In genomic region chr2:71513721-71514120, GRCh38 we compare ENCODE assay signal across 9 cellular contexts.
"Had no signal": no experiment of that assay in that cellular context is flagged by ENCODE, and none has a peak within 500 bp of the region (broad histone marks: within the 10 kb centered on the region; RNA-seq: fewer than 3 reads in every experiment).

No MANE protein-coding gene starts in this region.

- H3K36me3 Mint-ChIP-seq: IgD-negative memory B cell had no signal

- H3K27ac Mint-ChIP-seq: HFFc6, IgD-negative memory B cell had no signal

- H3K4me3 Mint-ChIP-seq: HFFc6, IgD-negative memory B cell had no signal

- H3K4me3 ChIP-seq: GM23248, HAP-1, K562 had no signal

- H3K4me1 ChIP-seq: HAP-1 had no signal

- H3K9me3 Mint-ChIP-seq: HFFc6, IgD-negative memory B cell had no signal

- ATAC-seq: HCT116, K562 had no signal

- H3K9me3 ChIP-seq: HAP-1 had no signal

- DNase-seq: GM23248, GOT3, H7, HFFc6 had no signal

- H3K36me3 ChIP-seq: HAP-1 had no signal

- H3K27ac ChIP-seq: GM23248, HL-60 had no signal
